ENCODE assay signal across 6 cellular contexts in the genomic region with DNA sequence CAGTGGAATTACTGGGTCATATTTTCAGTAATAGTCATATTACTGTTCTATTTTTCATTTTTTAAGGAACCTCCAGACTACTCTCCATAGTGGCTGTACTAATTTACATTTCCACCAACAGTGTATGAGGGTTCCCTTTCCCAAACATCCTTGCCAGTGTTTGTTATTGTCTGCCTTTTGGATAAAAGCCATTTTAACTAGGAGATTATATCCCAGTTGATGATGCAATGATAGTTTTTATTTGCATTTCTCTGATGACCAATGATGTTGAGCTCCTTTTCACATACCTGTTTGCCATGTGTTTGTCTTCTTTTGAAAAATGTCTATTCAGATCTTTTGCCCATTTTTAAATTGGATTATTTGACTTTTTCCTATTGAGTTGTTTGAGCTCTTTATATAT.
"Had no signal": no experiment of that assay in that cellular context is flagged by ENCODE, and none has a peak within 500 bp of the region (broad histone marks: within the 10 kb centered on the region; RNA-seq: fewer than 3 reads in every experiment).

No MANE protein-coding gene starts in this region.

- H2AFZ ChIP-seq: GM23338 had no signal

- DNase-seq: H9, HCEC 1CT had no signal

- ATAC-seq: GM23338 had no signal

- H3K4me2 ChIP-seq: GM23338 had no signal

- FAIRE-seq: H1, H54, HTR-8/SVneo had no signal

- H3K4me3 ChIP-seq: GM23338 had no signal
